In the genomic region with DNA sequence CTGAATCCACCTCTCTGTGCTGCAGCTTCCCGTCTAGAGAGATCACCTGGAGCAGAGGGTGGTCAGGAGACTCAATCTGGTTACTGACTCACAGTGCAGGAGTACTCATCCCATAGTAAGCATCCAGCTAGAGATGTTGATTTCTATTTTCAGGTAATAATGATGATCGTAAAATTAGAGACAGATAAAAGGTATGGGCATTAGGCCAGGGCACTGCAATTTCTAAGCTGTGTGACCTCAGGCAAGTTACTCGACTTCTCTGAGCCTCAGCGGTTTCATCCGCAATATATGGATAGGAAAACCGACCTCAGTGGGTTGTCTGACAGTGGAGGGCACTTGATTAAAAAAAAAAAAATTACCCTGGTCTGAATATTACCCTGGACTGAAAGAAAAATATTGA, we compare ENCODE assay signal across 2 cellular contexts.
TF ChIP-seq lines count a peak whose summit lies in the region.

No MANE protein-coding gene starts in this region.

TF ChIP-seq in HepG2, 621 proteins besides CTCF, POLR2A, EP300 and RAD21:
- TF ChIP-seq ZNF746 (CRISPR knock-in tag; IDR thresholded peaks at IDR 0.05) (no peak), ZNF768 (CRISPR knock-in tag; IDR thresholded peaks at IDR 0.05) (0 out of 2 replicates have a peak, but pooled peaks have one; percentile 56)

TF ChIP-seq in K562, 482 proteins besides CTCF, POLR2A, EP300 and RAD21:
- TF ChIP-seq RBM25 (IDR thresholded peaks at IDR 0.05; ENCODE audit: low read depth, low read length, severe bottlenecking) (peak; percentile 53), NR2C2 (CRISPR knock-in tag; IDR thresholded peaks at IDR 0.05) (no peak), NR2C2 (tag; IDR thresholded peaks at IDR 0.05) (no peak), BCL6 (CRISPR knock-in tag; IDR thresholded peaks at IDR 0.05) (no peak), ATF4 (CRISPR knock-in tag; IDR thresholded peaks at IDR 0.05) (no peak), U2AF2 (optimal IDR thresholded peaks at IDR 0.05; ENCODE audit: low read depth, low read length) (no peak), ZFP36 (IDR thresholded peaks at IDR 0.05; ENCODE audit: low read depth, low read length, partially characterized antibody) (peak; percentile 49), ZNF174 (CRISPR knock-in tag; IDR thresholded peaks at IDR 0.05) (no peak), RCOR1 (IDR thresholded peaks at IDR 0.05; ENCODE audit: borderline replicate concordance in 1 of 2, low read depth in 2 of 2, low read length in 2 of 2) (no peak), ZNF655 (CRISPR knock-in tag; IDR thresholded peaks at IDR 0.05) (no peak), CUX1 (CRISPR knock-in tag; IDR thresholded peaks at IDR 0.05) (no peak), POLR2G (IDR thresholded peaks at IDR 0.05; ENCODE audit: low read depth, low read length) (no peak), HIVEP1 (CRISPR knock-in tag; IDR thresholded peaks at IDR 0.05) (no peak), TRIM25 (IDR thresholded peaks at IDR 0.05; ENCODE audit: borderline replicate concordance) (no peak), ZNF551 (CRISPR knock-in tag; IDR thresholded peaks at IDR 0.05) (no peak), BRD9 (IDR thresholded peaks at IDR 0.05; ENCODE audit: low read depth, partially characterized antibody) (peak; percentile 75), ZEB2 (IDR thresholded peaks at IDR 0.05) (no peak), ZNF57 (CRISPR knock-in tag; IDR thresholded peaks at IDR 0.05) (no peak), THRA (IDR thresholded peaks at IDR 0.05) (no peak)
- TF ChIP-seq, protein P1, sequence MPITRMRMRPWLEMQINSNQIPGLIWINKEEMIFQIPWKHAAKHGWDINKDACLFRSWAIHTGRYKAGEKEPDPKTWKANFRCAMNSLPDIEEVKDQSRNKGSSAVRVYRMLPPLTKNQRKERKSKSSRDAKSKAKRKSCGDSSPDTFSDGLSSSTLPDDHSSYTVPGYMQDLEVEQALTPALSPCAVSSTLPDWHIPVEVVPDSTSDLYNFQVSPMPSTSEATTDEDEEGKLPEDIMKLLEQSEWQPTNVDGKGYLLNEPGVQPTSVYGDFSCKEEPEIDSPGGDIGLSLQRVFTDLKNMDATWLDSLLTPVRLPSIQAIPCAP (CRISPR knock-in tag; IDR thresholded peaks at IDR 0.05; ENCODE audit: borderline replicate concordance), result no peak
- TF ChIP-seq, protein P2, sequence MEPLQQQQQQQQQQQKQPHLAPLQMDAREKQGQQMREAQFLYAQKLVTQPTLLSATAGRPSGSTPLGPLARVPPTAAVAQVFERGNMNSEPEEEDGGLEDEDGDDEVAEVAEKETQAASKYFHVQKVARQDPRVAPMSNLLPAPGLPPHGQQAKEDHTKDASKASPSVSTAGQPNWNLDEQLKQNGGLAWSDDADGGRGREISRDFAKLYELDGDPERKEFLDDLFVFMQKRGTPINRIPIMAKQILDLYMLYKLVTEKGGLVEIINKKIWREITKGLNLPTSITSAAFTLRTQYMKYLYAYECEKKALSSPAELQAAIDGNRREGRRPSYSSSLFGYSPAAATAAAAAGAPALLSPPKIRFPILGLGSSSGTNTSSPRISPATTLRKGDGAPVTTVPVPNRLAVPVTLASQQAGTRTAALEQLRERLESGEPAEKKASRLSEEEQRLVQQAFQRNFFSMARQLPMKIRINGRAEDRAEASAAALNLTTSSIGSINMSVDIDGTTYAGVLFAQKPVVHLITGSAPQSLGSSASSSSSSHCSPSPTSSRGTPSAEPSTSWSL (CRISPR knock-in tag; IDR thresholded peaks at IDR 0.05; ENCODE audit: borderline replicate concordance), result no peak
